8 cellular contexts compared by ENCODE assay signal in the genomic region with DNA sequence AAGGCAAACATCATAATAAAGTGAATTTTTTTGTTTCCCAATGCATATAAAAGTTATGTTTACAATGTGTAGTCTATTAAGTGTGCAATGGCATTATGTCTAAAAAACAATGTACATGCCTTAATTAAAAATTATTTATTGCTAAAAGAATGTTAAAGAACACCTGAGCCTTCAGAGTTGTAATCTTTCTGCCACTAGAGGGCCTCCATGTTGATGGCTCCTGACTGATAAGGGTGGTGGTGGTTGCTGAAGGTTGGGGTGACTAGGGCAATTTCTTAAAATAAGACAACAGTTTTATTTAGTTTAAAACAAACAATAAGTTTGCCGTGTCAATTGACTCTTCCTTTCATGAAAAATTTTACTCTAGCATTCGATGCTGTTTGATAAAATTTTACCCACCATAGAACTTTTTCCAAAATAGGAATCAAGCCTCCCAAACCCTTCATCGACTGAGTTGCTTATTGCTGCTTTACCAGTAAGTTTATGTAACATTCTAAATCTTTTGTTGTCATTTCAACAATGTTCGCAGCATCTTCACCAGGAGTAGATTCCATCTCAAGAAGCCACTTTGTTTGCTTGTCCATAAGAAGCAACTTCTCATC. TPM values are rescaled to one million over a fixed set of nuclear protein-coding genes. Genes with fewer than 3 reads are reported as not detected.
A peak's percentile ranks its signal among the peaks of the same experiment; 100 is the strongest.
DNase-seq lines count a peak whose midpoint lies in the region; ATAC-seq and TF ChIP-seq lines count a peak whose summit lies in the region.

No MANE protein-coding gene starts in this region.

- TF ChIP-seq CTCF in DND-41 (IDR thresholded peaks at IDR 0.05; ENCODE audit: borderline replicate concordance, extremely low read depth, low read length, poor library complexity, severe bottlenecking), result peak; percentile 58
- TF ChIP-seq CTCF in liver (IDR thresholded peaks at IDR 0.05; ENCODE audit: low read depth, low read length, missing input control), result peak; percentile 44

- H3K9me3 ChIP-seq in DND-41 (ENCODE audit: insufficient read depth, low read length, severe bottlenecking), result no peaks in the 10 kb centered on the region
- H3K9me3 ChIP-seq in liver (ENCODE audit: control insufficient read depth in 4 of 4, low read length in 3 of 4), result no peaks in the 10 kb centered on the region

- no peak overlapping the region for H3K27ac Mint-ChIP-seq in activated T-helper 1 cell treated with anti-CD3 and anti-CD28 coated beads, Interleukin-12 subunit alpha, Interleukin-12 subunit beta, Interleukin-2, Interleukin-4 antibody, amounts not matched to agents 30 ng/mL and 10 ng/mL and 1 ng/mL, durations not matched to agents 14 hours and 24 hours and 36 hours

- peaks cover 6% of the 10 kb centered on the region for H3K36me3 Mint-ChIP-seq in activated T-helper 1 cell treated with anti-CD3 and anti-CD28 coated beads, Interleukin-12 subunit alpha, Interleukin-12 subunit beta, Interleukin-2, Interleukin-4 antibody, amounts not matched to agents 30 ng/mL and 10 ng/mL and 1 ng/mL, durations not matched to agents 14 hours and 24 hours and 36 hours (ENCODE audit: low read depth)

- H3K27ac ChIP-seq in DND-41 (ENCODE audit: low read length) (no peak overlapping the region), liver (ENCODE audit: low read depth in 1 of 2, low read length in 2 of 2) (no peak overlapping the region)

- no peaks in the 10 kb centered on the region for H3K27me3 Mint-ChIP-seq in activated T-helper 1 cell treated with anti-CD3 and anti-CD28 coated beads, Interleukin-12 subunit alpha, Interleukin-12 subunit beta, Interleukin-2, Interleukin-4 antibody, amounts not matched to agents 30 ng/mL and 10 ng/mL and 1 ng/mL, durations not matched to agents 14 hours and 24 hours and 36 hours (ENCODE audit: insufficient read depth)

- peak; percentile 54 to 69 for TF ChIP-seq RAD21 in liver (IDR thresholded peaks at IDR 0.05)

- no peaks in the 10 kb centered on the region; the same call in 1 of the 2 replicates for H3K36me3 ChIP-seq in DND-41 (ENCODE audit: insufficient read depth, low read length)
- no peaks in the 10 kb centered on the region for H3K36me3 ChIP-seq in liver (ENCODE audit: control insufficient read depth in 4 of 4, insufficient read depth in 3 of 4, low read depth in 1 of 4, low read length in 3 of 4)

- peaks cover 9% of the 10 kb centered on the region; the same call in 1 of the 2 replicates for H4K20me1 ChIP-seq in DND-41 (ENCODE audit: insufficient read depth, low read length)

- H3K9ac ChIP-seq in DND-41 (ENCODE audit: low read depth, low read length) (no peak overlapping the region), liver (ENCODE audit: low read depth in 1 of 2, low read length in 2 of 2) (no peak overlapping the region)

- 0 out of 3 replicates have a peak, but pooled peaks have one; percentile 54 for ATAC-seq in DND-41 (ENCODE audit: insufficient read depth, low read depth)
- peak; percentile 51 for ATAC-seq in HG03354 (IDR thresholded peaks at IDR 0.05; ENCODE audit: poor library complexity, severe bottlenecking, unreplicated experiment)
- ATAC-seq in GM18511 (IDR thresholded peaks at IDR 0.05; ENCODE audit: unreplicated experiment), result no peak
- ATAC-seq in GM19395 (IDR thresholded peaks at IDR 0.05; ENCODE audit: unreplicated experiment), result no peak
- no peak for ATAC-seq in GM18498 (IDR thresholded peaks at IDR 0.05; ENCODE audit: unreplicated experiment)

- no peak overlapping the region for H3K4me2 ChIP-seq in DND-41 (ENCODE audit: insufficient read depth, low read length)

- intact Hi-C loops in activated T-helper 1 cell treated with anti-CD3 and anti-CD28 coated beads, Interleukin-12 subunit alpha, Interleukin-12 subunit beta, Interleukin-2, Interleukin-4 antibody, amounts not matched to agents 30 ng/mL and 10 ng/mL and 1 ng/mL, durations not matched to agents 14 hours and 24 hours and 36 hours (cut with micrococcal nuclease), result loop anchor here (1.0 kb wide), 5 partner anchors 32 to 124 kb away; a partner anchor contains a TSS

- no peak overlapping the region for H3K4me3 Mint-ChIP-seq in activated T-helper 1 cell treated with anti-CD3 and anti-CD28 coated beads, Interleukin-12 subunit alpha, Interleukin-12 subunit beta, Interleukin-2, Interleukin-4 antibody, amounts not matched to agents 30 ng/mL and 10 ng/mL and 1 ng/mL, durations not matched to agents 14 hours and 24 hours and 36 hours

- H2AFZ ChIP-seq in DND-41 (ENCODE audit: low read depth, low read length), result no peak overlapping the region

- no peaks in the 10 kb centered on the region for H3K4me1 ChIP-seq in DND-41 (ENCODE audit: insufficient read depth, low read length)
- peaks cover 7 to 26% (median 16%) of the 10 kb centered on the region in 4 donors for H3K4me1 ChIP-seq in liver (ENCODE audit: control insufficient read depth in 4 of 4, insufficient read depth in 4 of 4, low read length in 3 of 4)

- H3K9me3 Mint-ChIP-seq in activated T-helper 1 cell treated with anti-CD3 and anti-CD28 coated beads, Interleukin-12 subunit alpha, Interleukin-12 subunit beta, Interleukin-2, Interleukin-4 antibody, amounts not matched to agents 30 ng/mL and 10 ng/mL and 1 ng/mL, durations not matched to agents 14 hours and 24 hours and 36 hours, result no peaks in the 10 kb centered on the region

- 61% methylated on average over 4 of the region's 4 CpGs for WGBS in liver

- DNase-seq in DND-41 (no peak), UCSD-AML1 (lab: John Stamatoyannopoulos, UW; ENCODE audit: unreplicated experiment) (no peak)
- DNase-seq in activated T-helper 1 cell treated with anti-CD3 and anti-CD28 coated beads, Interleukin-12 subunit alpha, Interleukin-12 subunit beta, Interleukin-2, Interleukin-4 antibody, amounts not matched to agents 30 ng/mL and 10 ng/mL and 1 ng/mL, durations not matched to agents 14 hours and 24 hours and 36 hours (ENCODE audit: low spot score), result peak; percentile 22

- H3K4me3 ChIP-seq in DND-41 (ENCODE audit: low read depth in 1 of 2, low read length in 2 of 2) (no peak overlapping the region), liver (ENCODE audit: low read depth in 1 of 3, low read length in 3 of 3) (no peak overlapping the region)

- peaks cover 84% of the 10 kb centered on the region for H3K79me2 ChIP-seq in DND-41 (ENCODE audit: insufficient read depth, low read length)

- H3K27me3 ChIP-seq in DND-41 (ENCODE audit: insufficient read depth, low read length, poor library complexity) (no peaks in the 10 kb centered on the region), liver (ENCODE audit: control insufficient read depth in 4 of 4, insufficient read depth in 4 of 4, low read length in 3 of 4) (no peaks in the 10 kb centered on the region)

- H3K4me1 Mint-ChIP-seq in activated T-helper 1 cell treated with anti-CD3 and anti-CD28 coated beads, Interleukin-12 subunit alpha, Interleukin-12 subunit beta, Interleukin-2, Interleukin-4 antibody, amounts not matched to agents 30 ng/mL and 10 ng/mL and 1 ng/mL, durations not matched to agents 14 hours and 24 hours and 36 hours (ENCODE audit: low read depth), result peaks cover 21% of the 10 kb centered on the region

TF ChIP-seq in liver, 16 proteins besides CTCF, POLR2A, EP300 and RAD21 (continues in another document):
- TF ChIP-seq EGR1 (IDR thresholded peaks at IDR 0.05; ENCODE audit: low read depth in 2 of 2), result no peak
- TF ChIP-seq YY1 (IDR thresholded peaks at IDR 0.05), result no peak
- TF ChIP-seq NR2F2 (IDR thresholded peaks at IDR 0.05), result no peak
- TF ChIP-seq FOXA1 (IDR thresholded peaks at IDR 0.05), result no peak
- TF ChIP-seq, protein P1, sequence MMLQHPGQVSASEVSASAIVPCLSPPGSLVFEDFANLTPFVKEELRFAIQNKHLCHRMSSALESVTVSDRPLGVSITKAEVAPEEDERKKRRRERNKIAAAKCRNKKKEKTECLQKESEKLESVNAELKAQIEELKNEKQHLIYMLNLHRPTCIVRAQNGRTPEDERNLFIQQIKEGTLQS (IDR thresholded peaks at IDR 0.05), result no peak
- TF ChIP-seq, protein P2, sequence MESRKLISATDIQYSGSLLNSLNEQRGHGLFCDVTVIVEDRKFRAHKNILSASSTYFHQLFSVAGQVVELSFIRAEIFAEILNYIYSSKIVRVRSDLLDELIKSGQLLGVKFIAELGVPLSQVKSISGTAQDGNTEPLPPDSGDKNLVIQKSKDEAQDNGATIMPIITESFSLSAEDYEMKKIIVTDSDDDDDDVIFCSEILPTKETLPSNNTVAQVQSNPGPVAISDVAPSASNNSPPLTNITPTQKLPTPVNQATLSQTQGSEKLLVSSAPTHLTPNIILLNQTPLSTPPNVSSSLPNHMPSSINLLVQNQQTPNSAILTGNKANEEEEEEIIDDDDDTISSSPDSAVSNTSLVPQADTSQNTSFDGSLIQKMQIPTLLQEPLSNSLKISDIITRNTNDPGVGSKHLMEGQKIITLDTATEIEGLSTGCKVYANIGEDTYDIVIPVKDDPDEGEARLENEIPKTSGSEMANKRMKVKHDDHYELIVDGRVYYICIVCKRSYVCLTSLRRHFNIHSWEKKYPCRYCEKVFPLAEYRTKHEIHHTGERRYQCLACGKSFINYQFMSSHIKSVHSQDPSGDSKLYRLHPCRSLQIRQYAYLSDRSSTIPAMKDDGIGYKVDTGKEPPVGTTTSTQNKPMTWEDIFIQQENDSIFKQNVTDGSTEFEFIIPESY (IDR thresholded peaks at IDR 0.05), result no peak
- no peak for TF ChIP-seq FOXA2 (IDR thresholded peaks at IDR 0.05)
- TF ChIP-seq, protein P3, sequence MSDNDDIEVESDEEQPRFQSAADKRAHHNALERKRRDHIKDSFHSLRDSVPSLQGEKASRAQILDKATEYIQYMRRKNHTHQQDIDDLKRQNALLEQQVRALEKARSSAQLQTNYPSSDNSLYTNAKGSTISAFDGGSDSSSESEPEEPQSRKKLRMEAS (IDR thresholded peaks at IDR 0.05), result no peak
- no peak for TF ChIP-seq TAF1 (conservative IDR thresholded peaks at IDR 0.05)
- TF ChIP-seq RXRA (IDR thresholded peaks at IDR 0.05), result no peak
- no peak for TF ChIP-seq JUND (IDR thresholded peaks at IDR 0.05)
- no peak for TF ChIP-seq HNF4A (conservative IDR thresholded peaks at IDR 0.05)
- no peak for TF ChIP-seq GABPA (IDR thresholded peaks at IDR 0.05 in 1 of 2, conservative IDR thresholded peaks at IDR 0.05 in 1 of 2)

RNA-seq across cellular contexts. Expression of a gene that starts 32.3 kb away (rescaled TPM):
- 64.1 and 66.1 TPM in 2 replicates for total RNA-seq in activated T-helper 1 cell treated with anti-CD3 and anti-CD28 coated beads, Interleukin-12 subunit alpha, Interleukin-12 subunit beta, Interleukin-2, Interleukin-4 antibody, amounts not matched to agents 30 ng/mL and 10 ng/mL and 1 ng/mL, durations not matched to agents 14 hours and 24 hours and 36 hours
- 10 to 100 TPM; 22.0 to 46.2 TPM for total RNA-seq in liver
- 10 to 100 TPM in 1 of 2 donors, 1 to 10 TPM in 1; 5.9 to 12.1 TPM for polyA plus RNA-seq in liver

Comparison
In these comparisons a context has a peak if more than half of its experiments do, and no peak if none do; other contexts are left out.
1. ATAC-seq: peak in DND-41 (single experiment) and HG03354 (single experiment); none in GM18511 (single experiment), GM19395 (single experiment) and GM18498 (single experiment).